In the genomic region with DNA sequence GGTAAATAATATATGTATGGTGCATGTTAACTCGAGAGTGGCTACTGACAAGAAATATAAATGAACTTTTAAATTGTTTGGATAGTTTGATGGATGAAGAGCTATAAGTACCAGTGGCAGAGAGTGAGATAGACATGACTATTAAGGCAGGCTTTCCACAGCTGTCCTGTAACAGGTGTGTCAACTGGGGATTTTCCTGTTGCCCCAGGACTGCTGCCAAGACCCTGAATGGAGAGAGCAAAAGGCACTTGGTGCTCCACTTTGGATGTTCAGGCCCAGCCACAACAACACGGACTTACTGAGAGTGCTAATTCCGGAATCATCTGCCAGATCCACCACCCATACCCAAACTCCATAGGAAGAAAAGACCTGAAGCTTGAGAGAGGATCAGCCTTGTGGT, we compare ENCODE assay signal across 24 cellular contexts.
A peak's percentile ranks its signal among the peaks of the same experiment; 100 is the strongest.
DNase-seq lines count a peak whose midpoint lies in the region; ATAC-seq, FAIRE-seq and TF ChIP-seq lines count a peak whose summit lies in the region.
"Had no signal": no experiment of that assay in that cellular context is flagged by ENCODE, and none has a peak within 500 bp of the region (broad histone marks: within the 10 kb centered on the region; RNA-seq: fewer than 3 reads in every experiment).

No MANE protein-coding gene starts in this region.

- H3K4me3 ChIP-seq in pancreas = no peak overlapping the region
- H3K4me3 ChIP-seq: BLaER1, PC-9 had no signal

- H3K4me1 ChIP-seq in pancreas = peaks cover 0 to 3% (median 0%) of the 10 kb centered on the region in 3 donors
- H3K4me1 ChIP-seq: BLaER1 had no signal

- H3K27ac ChIP-seq in pancreas = no peak overlapping the region
- H3K27ac ChIP-seq: BLaER1, KMS-11, PC-9 had no signal

- WGBS in pancreas, 2 donors = 35 to 42% methylated on average over 3 of the region's 3 CpGs

- in situ Hi-C loops in ACHN (cut with HindIII; ENCODE audit: low pct_ligation_motif_present, low pct_unique_long_range_greater_than_20kb, low sequenced_read_pairs) = no loop called here

- no peaks in the 10 kb centered on the region for H3K9me3 ChIP-seq in pancreas
- H3K9me3 ChIP-seq: BLaER1, SK-N-SH had no signal

- H3K27ac Mint-ChIP-seq in activated CD8-positive, alpha-beta T cell treated with anti-CD3 and anti-CD28 coated beads, Interleukin-2, amount 10 ng/mL, durations not matched to agents 7 days and 5 days = peak overlapping the region; percentile 23
- no peak overlapping the region for H3K27ac Mint-ChIP-seq in activated CD8-positive, alpha-beta T cell treated with anti-CD3 and anti-CD28 coated beads for 36 hours
- no peak overlapping the region for H3K27ac Mint-ChIP-seq in nephron progenitor cell
- H3K27ac Mint-ChIP-seq: CD4-positive, CD25-positive, alpha-beta regulatory T cell; IgD-negative memory B cell had no signal

- TF ChIP-seq CTCF in activated CD8-positive, alpha-beta T cell treated with anti-CD3 and anti-CD28 coated beads for 36 hours (IDR thresholded peaks at IDR 0.05) = no peak
- TF ChIP-seq CTCF in pancreas (IDR thresholded peaks at IDR 0.05) (no peak), nephron progenitor cell (IDR thresholded peaks at IDR 0.05) (no peak)

- ATAC-seq in activated CD8-positive, alpha-beta T cell treated with anti-CD3 and anti-CD28 coated beads, Interleukin-2, amount 10 ng/mL, durations not matched to agents 7 days and 5 days = no peak
- ATAC-seq in activated CD8-positive, alpha-beta T cell treated with anti-CD3 and anti-CD28 coated beads for 36 hours = no peak
- peak in 3 of 4 donors; percentile 40 to 67 (median 42) for ATAC-seq in pancreas
- ATAC-seq: HCT116 had no signal

- POLR2A ChIA-PET in activated CD8-positive, alpha-beta T cell treated with anti-CD3 and anti-CD28 coated beads, Interleukin-2, amount 10 ng/mL, durations not matched to agents 7 days and 5 days (lab: Charles Lee) = no interaction called here
- POLR2A ChIA-PET in activated CD8-positive, alpha-beta T cell treated with anti-CD3 and anti-CD28 coated beads for 36 hours (lab: Charles Lee) = interaction anchor here (0.8 kb wide), 1 partner anchor 14 kb away, joined by 3 read pairs; no protein-coding TSS in a partner anchor

- H3K4me3 Mint-ChIP-seq in activated CD8-positive, alpha-beta T cell treated with anti-CD3 and anti-CD28 coated beads, Interleukin-2, amount 10 ng/mL, durations not matched to agents 7 days and 5 days = no peak overlapping the region
- no peak overlapping the region for H3K4me3 Mint-ChIP-seq in activated CD8-positive, alpha-beta T cell treated with anti-CD3 and anti-CD28 coated beads for 36 hours
- H3K4me3 Mint-ChIP-seq in nephron progenitor cell = no peak overlapping the region
- H3K4me3 Mint-ChIP-seq: CD4-positive, CD25-positive, alpha-beta regulatory T cell; IgD-negative memory B cell had no signal

- H3K27me3 ChIP-seq in pancreas = no peaks in the 10 kb centered on the region
- H3K27me3 ChIP-seq: BLaER1 had no signal

- no peaks in the 10 kb centered on the region for H3K36me3 Mint-ChIP-seq in activated CD8-positive, alpha-beta T cell treated with anti-CD3 and anti-CD28 coated beads, Interleukin-2, amount 10 ng/mL, durations not matched to agents 7 days and 5 days (ENCODE audit: low read depth)
- H3K36me3 Mint-ChIP-seq in activated CD8-positive, alpha-beta T cell treated with anti-CD3 and anti-CD28 coated beads for 36 hours (ENCODE audit: low read depth) = no peaks in the 10 kb centered on the region
- no peaks in the 10 kb centered on the region for H3K36me3 Mint-ChIP-seq in nephron progenitor cell (ENCODE audit: low read depth)
- H3K36me3 Mint-ChIP-seq: CD4-positive, CD25-positive, alpha-beta regulatory T cell had no signal

- CTCF ChIA-PET in activated CD8-positive, alpha-beta T cell treated with anti-CD3 and anti-CD28 coated beads, Interleukin-2, amount 10 ng/mL, durations not matched to agents 7 days and 5 days (lab: Charles Lee) = interaction anchor here (1.0 to 1.3 kb wide), 2 partner anchors 12 to 274 kb away, joined by 3 read pairs; no protein-coding TSS in a partner anchor
- CTCF ChIA-PET in activated CD8-positive, alpha-beta T cell treated with anti-CD3 and anti-CD28 coated beads for 36 hours (lab: Charles Lee) = no interaction called here

- H3K4me1 Mint-ChIP-seq in activated CD8-positive, alpha-beta T cell treated with anti-CD3 and anti-CD28 coated beads, Interleukin-2, amount 10 ng/mL, durations not matched to agents 7 days and 5 days (ENCODE audit: low read depth) = peaks cover 21% of the 10 kb centered on the region
- H3K4me1 Mint-ChIP-seq in activated CD8-positive, alpha-beta T cell treated with anti-CD3 and anti-CD28 coated beads for 36 hours (ENCODE audit: low read depth) = peaks cover 18% of the 10 kb centered on the region
- peaks cover 10% of the 10 kb centered on the region for H3K4me1 Mint-ChIP-seq in nephron progenitor cell

- no peak for DNase-seq in activated CD8-positive, alpha-beta T cell treated with anti-CD3 and anti-CD28 coated beads, Interleukin-2, amount 10 ng/mL, durations not matched to agents 7 days and 5 days
- DNase-seq in activated CD8-positive, alpha-beta T cell treated with anti-CD3 and anti-CD28 coated beads for 36 hours = no peak
- DNase-seq in SHP77 treated with DMSO at 0.1 percent for 48 hours (lab: John Stamatoyannopoulos, UW) = peak; percentile 13
- peak in 3 of 6 donors; percentile 16 to 31 (median 19) for DNase-seq in pancreas
- no peak for DNase-seq in nephron progenitor cell
- DNase-seq in ACHN = no peak
- DNase-seq in RPMI8226 = no peak
- DNase-seq: CD4-positive, CD25-positive, alpha-beta regulatory T cell; NCI-H1048; NCI-H1417; NCI-H1694; NCI-H2081 treated with DMSO at 0.1 percent for 48 hours; NCI-H2171; NCI-H226; NCI-H748 treated with DMSO at 0.1 percent for 48 hours; PC-9; Right ventricle myocardium superior; SK-N-SH had no signal

- H3K27me3 Mint-ChIP-seq in activated CD8-positive, alpha-beta T cell treated with anti-CD3 and anti-CD28 coated beads, Interleukin-2, amount 10 ng/mL, durations not matched to agents 7 days and 5 days (ENCODE audit: low read depth) = no peaks in the 10 kb centered on the region
- H3K27me3 Mint-ChIP-seq in activated CD8-positive, alpha-beta T cell treated with anti-CD3 and anti-CD28 coated beads for 36 hours = no peaks in the 10 kb centered on the region
- H3K27me3 Mint-ChIP-seq in nephron progenitor cell (ENCODE audit: low read depth, poor library complexity) = peaks cover 3% of the 10 kb centered on the region
- H3K27me3 Mint-ChIP-seq: IgD-negative memory B cell had no signal

- intact Hi-C loops in activated CD8-positive, alpha-beta T cell treated with anti-CD3 and anti-CD28 coated beads for 36 hours (cut with micrococcal nuclease) = no loop called here
- intact Hi-C loops in pancreas (cut with DNase I) = no loop called here

- no peaks in the 10 kb centered on the region for H3K9me3 Mint-ChIP-seq in activated CD8-positive, alpha-beta T cell treated with anti-CD3 and anti-CD28 coated beads, Interleukin-2, amount 10 ng/mL, durations not matched to agents 7 days and 5 days (ENCODE audit: insufficient read depth)
- H3K9me3 Mint-ChIP-seq in activated CD8-positive, alpha-beta T cell treated with anti-CD3 and anti-CD28 coated beads for 36 hours = no peaks in the 10 kb centered on the region
- peaks cover under 1% of the 10 kb centered on the region for H3K9me3 Mint-ChIP-seq in nephron progenitor cell
- H3K9me3 Mint-ChIP-seq: IgD-negative memory B cell had no signal

- no peak for FAIRE-seq in pancreas (lab: Jason Lieb, UNC)
- FAIRE-seq: D721Med, GM19239 had no signal

- no peaks in the 10 kb centered on the region for H3K36me3 ChIP-seq in pancreas
- H3K36me3 ChIP-seq: BLaER1 had no signal

Comparison
In these comparisons a context has a peak if more than half of its experiments do, and no peak if none do; other contexts are left out.
1. ATAC-seq: peak in pancreas (3 of 4); none in activated CD8-positive, alpha-beta T cell treated with anti-CD3 and anti-CD28 coated beads, Interleukin-2, amount 10 ng/mL, durations not matched to agents 7 days and 5 days (single experiment) and activated CD8-positive, alpha-beta T cell treated with anti-CD3 and anti-CD28 coated beads for 36 hours (single experiment).